8 cellular contexts compared by ENCODE assay signal in the genomic region with DNA sequence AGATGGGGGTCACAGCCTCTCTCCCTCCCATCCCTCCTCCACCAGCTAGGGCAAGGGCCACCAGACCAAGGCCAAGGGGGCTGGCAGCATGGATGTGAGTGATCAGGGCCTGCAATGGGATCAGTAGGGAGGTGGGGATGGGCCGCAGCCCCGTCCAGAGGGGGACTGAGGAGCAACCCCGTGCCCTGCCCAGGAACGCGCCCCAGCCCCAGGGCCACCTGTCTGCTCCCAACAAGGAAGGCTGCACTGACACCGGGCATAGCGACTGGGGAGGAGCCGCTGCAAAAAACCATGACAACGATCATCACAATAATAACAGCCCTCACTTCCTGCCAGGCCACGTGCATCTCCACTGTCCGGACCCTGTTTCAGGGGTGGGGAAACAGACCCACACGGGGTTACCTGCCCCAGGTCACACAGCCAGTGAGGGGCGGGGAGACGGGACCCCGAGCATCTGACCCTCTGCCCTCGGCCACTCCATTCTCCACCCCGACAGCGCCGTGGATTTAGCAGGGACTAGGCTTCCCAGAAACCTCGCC. TPM values are rescaled to one million over a fixed set of nuclear protein-coding genes. Genes with fewer than 3 reads are reported as not detected.
DNase-seq lines count a peak whose midpoint lies in the region; ATAC-seq and TF ChIP-seq lines count a peak whose summit lies in the region.

No MANE protein-coding gene starts in this region.

- no TSS peak for BruUV-seq in IMR-90 (replicated peaks; lab: Mats Ljungman, UMichigan)

- H2BK120ac ChIP-seq in IMR-90 (ENCODE audit: low read depth, low read length) = no peak overlapping the region

- no peaks in the 10 kb centered on the region for H3K9me3 Mint-ChIP-seq in nephron

- H3K18ac ChIP-seq in IMR-90 (ENCODE audit: low read depth, low read length) = no peak overlapping the region

- in situ Hi-C loops in IMR-90 (cut with MboI; ENCODE audit: low sequenced_read_pairs) (no loop called here), brain microvascular endothelial cell (cut with HindIII; ENCODE audit: low pct_ligation_motif_present, low sequenced_read_pairs) (no loop called here)

- no peak overlapping the region for H3K9ac ChIP-seq in IMR-90 (ENCODE audit: low read depth, low read length)

- no peak for TF ChIP-seq RAD21 in IMR-90 (IDR thresholded peaks at IDR 0.05; ENCODE audit: low read length)

- peak overlapping the region; percentile 29 to 55 (median 46) for H3K4me3 Mint-ChIP-seq in nephron

- H3K36me3 ChIP-seq in IMR-90 (ENCODE audit: control insufficient read depth, insufficient read depth, low read length) = no peaks in the 10 kb centered on the region
- no peaks in the 10 kb centered on the region for H3K36me3 ChIP-seq in brain microvascular endothelial cell (replicated peaks)

- peak overlapping the region; percentile 68 to 94 (median 92) for H3K27ac Mint-ChIP-seq in nephron

- CTCF ChIA-PET in IMR-90 (lab: Yijun Ruan, JAX) = no interaction called here

- H2AK5ac ChIP-seq in IMR-90 (ENCODE audit: low read depth, low read length) = peak overlapping the region; percentile 37; the same call in 1 of the 2 replicates

- H3K4me1 Mint-ChIP-seq in nephron = peaks cover 56% of the 10 kb centered on the region

- H2AK9ac ChIP-seq in IMR-90 (replicated peaks; ENCODE audit: low read depth, low read length, poor library complexity) = no peak overlapping the region

- no peak overlapping the region for H2AFZ ChIP-seq in IMR-90 (replicated peaks; ENCODE audit: low read length, poor library complexity)

- H4K5ac ChIP-seq in IMR-90 (ENCODE audit: low read depth, low read length) = no peak overlapping the region

- no peaks in the 10 kb centered on the region for H3K9me3 ChIP-seq in IMR-90 (ENCODE audit: control insufficient read depth, insufficient read depth, low read length)

- H2BK5ac ChIP-seq in IMR-90 (ENCODE audit: low read depth, low read length, poor library complexity, severe bottlenecking) = no peak overlapping the region

- WGBS in IMR-90 (ENCODE audit: extremely low coverage in 2 of 2, insufficient read length in 1 of 2), 2 experiments = 62% methylated on average over 4 of the region's 20 CpGs; no CpG with 5 or more reads in 1 of the 2 experiments

- no peak overlapping the region for H3K14ac ChIP-seq in IMR-90 (replicated peaks; ENCODE audit: low read depth, low read length)

- H3K27me3 ChIP-seq in IMR-90 (ENCODE audit: control insufficient read depth, insufficient read depth, low read length) (no peaks in the 10 kb centered on the region), brain microvascular endothelial cell (replicated peaks) (no peaks in the 10 kb centered on the region)

- H3K23ac ChIP-seq in IMR-90 (ENCODE audit: low read depth, low read length) = no peak overlapping the region

- no peak for ATAC-seq in IMR-90 (ENCODE audit: low read depth)
- ATAC-seq in HG03432 (IDR thresholded peaks at IDR 0.05; ENCODE audit: unreplicated experiment) = no peak
- ATAC-seq in GM18498 (IDR thresholded peaks at IDR 0.05; ENCODE audit: unreplicated experiment) = no peak
- no peak for ATAC-seq in HG03521 (IDR thresholded peaks at IDR 0.05; ENCODE audit: unreplicated experiment)

- no peaks in the 10 kb centered on the region for H3K27me3 Mint-ChIP-seq in nephron (ENCODE audit: low read depth)

- no peak overlapping the region for H3K27ac ChIP-seq in IMR-90 (ENCODE audit: insufficient read depth, low read length)
- peak overlapping the region; percentile 47 for H3K27ac ChIP-seq in brain microvascular endothelial cell

- H3K4me2 ChIP-seq in IMR-90 (ENCODE audit: low read depth, low read length) = no peak overlapping the region

- dilution Hi-C loops in IMR-90 (cut with HindIII; ENCODE audit: low sequenced_read_pairs, unreplicated experiment) = no loop called here

- intact Hi-C loops in IMR-90 (cut with micrococcal nuclease) = no loop called here

- DNase-seq in D341Med (ENCODE audit: low spot score) (peak; percentile 72), IMR-90 (no peak), brain microvascular endothelial cell (peak; percentile 52), NCI-H187 (lab: John Stamatoyannopoulos, UW) (no peak)

- peaks cover 88% of the 10 kb centered on the region for H4K20me1 ChIP-seq in IMR-90 (ENCODE audit: insufficient read depth, low read length)

- no peak for TF ChIP-seq POLR2A in IMR-90 (IDR thresholded peaks at IDR 0.05; ENCODE audit: low read depth, low read length)

- peaks cover 19% of the 10 kb centered on the region for H3K9me1 ChIP-seq in IMR-90 (ENCODE audit: insufficient read depth, low read length)

- H3K4me1 ChIP-seq in IMR-90 (ENCODE audit: control insufficient read depth, insufficient read depth, low read length) = peaks cover 38% of the 10 kb centered on the region

- H4K8ac ChIP-seq in IMR-90 (ENCODE audit: low read depth in 2 of 2, low read length in 2 of 2) = no peak overlapping the region

- no peak overlapping the region for H2BK15ac ChIP-seq in IMR-90 (ENCODE audit: low read depth, low read length)

- no peak for TF ChIP-seq CTCF in IMR-90 (conservative IDR thresholded peaks at IDR 0.05; ENCODE audit: low read depth, low read length)
- TF ChIP-seq CTCF in brain microvascular endothelial cell (IDR thresholded peaks at IDR 0.05; ENCODE audit: low read depth, low read length, missing control alignments) = no peak
- no peak for TF ChIP-seq CTCF in nephron (IDR thresholded peaks at IDR 0.05; ENCODE audit: unreplicated experiment in 3 of 3)

- POLR2A ChIA-PET in IMR-90 (lab: Charles Lee; ENCODE audit: unreplicated experiment) = no interaction called here

- no peak overlapping the region for H3K4ac ChIP-seq in IMR-90 (ENCODE audit: low read depth, low read length)

- H3K4me3 ChIP-seq in IMR-90 (ENCODE audit: insufficient read depth, low read depth, low read length) (no peak overlapping the region), brain microvascular endothelial cell (ENCODE audit: low read depth, low read length) (no peak overlapping the region)

- H2BK20ac ChIP-seq in IMR-90 (ENCODE audit: low read depth, low read length) = no peak overlapping the region

- H3K56ac ChIP-seq in IMR-90 (ENCODE audit: extremely low read depth, insufficient read depth, low read length) = no peak overlapping the region

- peaks cover 22 to 82% of the 10 kb centered on the region in 2 experiments for H3K79me1 ChIP-seq in IMR-90 (ENCODE audit: low read depth in 1 of 2, low read length in 2 of 2)

- no peaks in the 10 kb centered on the region for H3K36me3 Mint-ChIP-seq in nephron (ENCODE audit: low read depth)

- no peak overlapping the region for H4K91ac ChIP-seq in IMR-90 (ENCODE audit: insufficient read depth, low read depth, low read length)

TF ChIP-seq in IMR-90, 13 proteins besides CTCF, POLR2A, EP300 and RAD21:
- TF ChIP-seq RFX5 (IDR thresholded peaks at IDR 0.05; ENCODE audit: low read depth, low read length) (no peak), BHLHE40 (IDR thresholded peaks at IDR 0.05; ENCODE audit: low read depth, low read length) (no peak), SMC3 (IDR thresholded peaks at IDR 0.05; ENCODE audit: low read depth, low read length) (no peak), MXI1 (IDR thresholded peaks at IDR 0.05; ENCODE audit: borderline replicate concordance, low read depth, low read length) (peak; percentile 46; the same call in 1 of the 2 replicates)
TF ChIP-seq in IMR-90: peak in this region for 1.

RNA-seq across cellular contexts. Expression of a gene that starts 24.3 kb away (rescaled TPM):
- 12.9 and 15.3 TPM in 2 replicates for total RNA-seq in IMR-90 (2012; rRNA removed)
- polyA plus RNA-seq in IMR-90 (2012; rRNA removed) = 40.8 and 50.2 TPM in 2 replicates
- polyA plus RNA-seq in IMR-90 (2012; cell fraction: cytosol; rRNA removed) = 55.0 and 56.1 TPM in 2 replicates
- polyA plus RNA-seq in IMR-90 (2012; cell fraction: nucleus; rRNA removed; ENCODE audit: low replicate concordance) = 151 and 276 TPM in 2 replicates

Comparison
In these comparisons a context has a peak if more than half of its experiments do, and no peak if none do; other contexts are left out.
1. DNase-seq: peak in D341Med (single experiment) and brain microvascular endothelial cell (single experiment); none in IMR-90 (single experiment) and NCI-H187 (0 of 2).